Comparison of ENCODE assay signal across 12 cellular contexts in genomic region chr2:13652531-13653313, GRCh38.
DNase-seq lines count a peak whose midpoint lies in the region; ATAC-seq, FAIRE-seq and TF ChIP-seq lines count a peak whose summit lies in the region.
"Had no signal": no experiment of that assay in that cellular context is flagged by ENCODE, and none has a peak within 500 bp of the region (broad histone marks: within the 10 kb centered on the region; RNA-seq: fewer than 3 reads in every experiment).

No MANE protein-coding gene starts in this region.

- no peak overlapping the region for H3K4me2 ChIP-seq in H9 (ENCODE audit: insufficient read depth, insufficient read length, low read length)

- ATAC-seq in GM21515 (IDR thresholded peaks at IDR 0.05; ENCODE audit: unreplicated experiment) (no peak), sciatic nerve (no peak)

- H2BK20ac ChIP-seq in H9 (ENCODE audit: low read depth, low read length, poor library complexity, severe bottlenecking) = no peak overlapping the region

- WGBS in H9 (ENCODE audit: extremely low coverage, insufficient read length, low lambda C conversion rate) = no CpG with 5 or more reads among the region's 2 CpGs

- H3K79me1 ChIP-seq in H9 (ENCODE audit: insufficient read depth, low read depth, low read length, poor library complexity, severe bottlenecking) = no peaks in the 10 kb centered on the region

- no peak overlapping the region for H4K5ac ChIP-seq in H9 (ENCODE audit: insufficient read length, low read depth, low read length)

- no peaks in the 10 kb centered on the region for H3K23me2 ChIP-seq in H9 (ENCODE audit: insufficient read length, low read depth, low read length, poor library complexity, severe bottlenecking)

- H4K91ac ChIP-seq in H9 (ENCODE audit: insufficient read length, low read depth, low read length) = no peak overlapping the region

- H3K4me1 ChIP-seq in H9 (ENCODE audit: insufficient read depth, low read length) = no peaks in the 10 kb centered on the region
- H3K4me1 ChIP-seq in ascending aorta = no peaks in the 10 kb centered on the region
- H3K4me1 ChIP-seq: testis had no signal

- intact Hi-C loops in ascending aorta (cut with DNase I) (no loop called here), sciatic nerve (cut with DNase I) (no loop called here)

- H3K18ac ChIP-seq in H9 (ENCODE audit: insufficient read length, low read depth, low read length) = no peak overlapping the region

- H3K4ac ChIP-seq in H9 (ENCODE audit: low read depth, low read length) = no peak overlapping the region

- no peak overlapping the region for H3K56ac ChIP-seq in H9 (ENCODE audit: insufficient read length, low read depth, low read length)

- H4K8ac ChIP-seq in H9 (replicated peaks; ENCODE audit: insufficient read length, low read depth, low read length) = no peak overlapping the region

- no peak for FAIRE-seq in GM12892 (lab: Jason Lieb, UNC)

- H3T11ph ChIP-seq in H9 (ENCODE audit: low read length) = no peak overlapping the region

- H2BK15ac ChIP-seq in H9 (ENCODE audit: low read depth, low read length) = no peak overlapping the region

- H3K9ac ChIP-seq in H9 (ENCODE audit: extremely low read depth, insufficient read length, low read length) = no peak overlapping the region

- H3K27ac Mint-ChIP-seq in H9 = no peak overlapping the region; a peak in 1 of 7 replicates

- DNase-seq in GM04504 (ENCODE audit: low read depth) (peak; percentile 33), H9 (peak; percentile 49), RKO (ENCODE audit: low spot score) (peak; percentile 54), iPS-NIHi11 (ENCODE audit: low spot score) (peak; percentile 6), ascending aorta (ENCODE audit: low spot score in 2 of 2) (no peak), GM12892 (ENCODE audit: insufficient read length) (no peak), sciatic nerve (ENCODE audit: low spot score) (no peak)
- DNase-seq: effector memory CD4-positive, alpha-beta T cell; GOT3; testis had no signal

- H3K27ac ChIP-seq in H9 (ENCODE audit: insufficient read length, low read depth, low read length) = no peak overlapping the region
- H3K27ac ChIP-seq in ascending aorta = no peak overlapping the region
- H3K27ac ChIP-seq: testis had no signal

- no peak overlapping the region for H2AFZ ChIP-seq in H9 (ENCODE audit: low read length)

- no peak overlapping the region for H2BK5ac ChIP-seq in H9 (ENCODE audit: insufficient read length, low read length)

- H3K9me3 Mint-ChIP-seq in H9 = peaks cover 22 to 29% of the 10 kb centered on the region in 2 experiments

- H3K4me1 Mint-ChIP-seq in H9 = no peaks in the 10 kb centered on the region

- no peaks in the 10 kb centered on the region for H3K79me2 ChIP-seq in H9 (ENCODE audit: insufficient read depth, low read length)

- peaks cover 3% of the 10 kb centered on the region for H3K27me3 Mint-ChIP-seq in H9 (ENCODE audit: low read depth)

- H3K36me3 Mint-ChIP-seq in H9 (ENCODE audit: insufficient read depth in 1 of 3, low read depth in 3 of 3) = peaks cover 6 to 18% (median 16%) of the 10 kb centered on the region in 3 experiments

- no peak overlapping the region for H3K4me3 Mint-ChIP-seq in H9

- H3K23ac ChIP-seq in H9 (ENCODE audit: insufficient read length, low read depth, low read length) = no peak overlapping the region

- H3K27me3 ChIP-seq in H9 (ENCODE audit: insufficient read depth, low read length) (no peaks in the 10 kb centered on the region), ascending aorta (no peaks in the 10 kb centered on the region)
- H3K27me3 ChIP-seq: testis had no signal

- H4K20me1 ChIP-seq in H9 (ENCODE audit: control insufficient read depth, insufficient read depth, insufficient read length) = no peaks in the 10 kb centered on the region

- no peak for TF ChIP-seq POLR2A in GM12892 (IDR thresholded peaks at IDR 0.05; ENCODE audit: low read depth, low read length)

- no peaks in the 10 kb centered on the region for H3K36me3 ChIP-seq in ascending aorta

- H3K9me3 ChIP-seq in H9 (ENCODE audit: control insufficient read depth, low read depth, low read length) (peaks cover 14% of the 10 kb centered on the region), ascending aorta (no peaks in the 10 kb centered on the region)
- H3K9me3 ChIP-seq: testis had no signal

- H3K4me3 ChIP-seq in ascending aorta = no peak overlapping the region
- H3K4me3 ChIP-seq: lung, testis had no signal

- H3K14ac ChIP-seq in H9 (ENCODE audit: insufficient read depth, low read length) = no peak overlapping the region

- H2AK5ac ChIP-seq in H9 (ENCODE audit: insufficient read length, low read length) = no peak overlapping the region

- no peak overlapping the region for H2BK12ac ChIP-seq in H9 (ENCODE audit: insufficient read length, low read depth, low read length)

- TF ChIP-seq CTCF in H9 (conservative IDR thresholded peaks at IDR 0.05) (no peak), ascending aorta (IDR thresholded peaks at IDR 0.05) (no peak)

- no peak overlapping the region for H2BK120ac ChIP-seq in H9 (ENCODE audit: low read depth, low read length, poor library complexity, severe bottlenecking)

Comparison
In these comparisons a context has a peak if more than half of its experiments do, and no peak if none do; other contexts are left out.
1. DNase-seq: peak in GM04504 (single experiment), H9 (single experiment), RKO (single experiment) and iPS-NIHi11 (single experiment); none in ascending aorta (0 of 2), GM12892 (single experiment) and sciatic nerve (single experiment).